Comparison of ENCODE assay signal across 13 cellular contexts in genomic region chr2:12534646-12535263, GRCh38.
DNase-seq lines count a peak whose midpoint lies in the region; ATAC-seq, FAIRE-seq and TF ChIP-seq lines count a peak whose summit lies in the region.
"Had no signal": no experiment of that assay in that cellular context is flagged by ENCODE, and none has a peak within 500 bp of the region (broad histone marks: within the 10 kb centered on the region; RNA-seq: fewer than 3 reads in every experiment).

No MANE protein-coding gene starts in this region.

- intact Hi-C loops in heart right ventricle (cut with DNase I), result no loop called here
- intact Hi-C loops in aorta (cut with DNase I), result loop anchor here (5.0 to 10.0 kb wide), 3 partner anchors 52 to 210 kb away; partner anchors contain the start of gene TRIB2 (in 1 of the 2)

- peak overlapping the region; percentile 74 for H2AFZ ChIP-seq in keratinocyte (ENCODE audit: control insufficient read depth, low read length)
- H2AFZ ChIP-seq in Karpas-422 (ENCODE audit: low read length), result no peak overlapping the region

- H3K36me3 ChIP-seq in heart right ventricle (no peaks in the 10 kb centered on the region), right atrium auricular region (no peaks in the 10 kb centered on the region), keratinocyte (ENCODE audit: control insufficient read depth in 2 of 2, extremely low read depth in 1 of 2, insufficient read depth in 2 of 2, low read length in 2 of 2) (no peaks in the 10 kb centered on the region), aorta (ENCODE audit: control insufficient read depth in 1 of 2, insufficient read depth in 2 of 2, low read length in 1 of 2) (no peaks in the 10 kb centered on the region), Karpas-422 (ENCODE audit: insufficient read depth, low read length) (no peaks in the 10 kb centered on the region)
- H3K36me3 ChIP-seq: BLaER1 treated with 17β-estradiol and CSF1 and Interleukin-3, amounts not matched to agents 10 nM and 100 nM; heart left ventricle; right lobe of liver had no signal

- H3K4me1 ChIP-seq in heart right ventricle, result peaks cover 0 to 32% (median 15%) of the 10 kb centered on the region in 9 donors
- peaks cover 0 to 17% of the 10 kb centered on the region in 2 donors for H3K4me1 ChIP-seq in right atrium auricular region
- H3K4me1 ChIP-seq in keratinocyte (ENCODE audit: control insufficient read depth, extremely low read depth, insufficient read depth, low read length), result peaks cover 24% of the 10 kb centered on the region
- peaks cover 6 to 11% of the 10 kb centered on the region in 2 donors for H3K4me1 ChIP-seq in aorta (ENCODE audit: control insufficient read depth in 1 of 2, insufficient read depth in 2 of 2, low read length in 2 of 2)
- H3K4me1 ChIP-seq in Karpas-422 (ENCODE audit: low read length), result no peaks in the 10 kb centered on the region
- H3K4me1 ChIP-seq: BLaER1 treated with 17β-estradiol and CSF1 and Interleukin-3, amounts not matched to agents 10 nM and 100 nM; right lobe of liver had no signal

- peak overlapping the region; percentile 22 for H3K9ac ChIP-seq in keratinocyte (ENCODE audit: control insufficient read depth, extremely low read depth, insufficient read depth, low read length)
- H3K9ac ChIP-seq in Karpas-422 (ENCODE audit: low read length), result no peak overlapping the region
- H3K9ac ChIP-seq: BLaER1 treated with 17β-estradiol and CSF1 and Interleukin-3, amounts not matched to agents 10 nM and 100 nM had no signal

- H3K27me3 ChIP-seq in heart right ventricle (no peaks in the 10 kb centered on the region), right atrium auricular region (no peaks in the 10 kb centered on the region), keratinocyte (ENCODE audit: control insufficient read depth, extremely low read depth, insufficient read depth, low read length) (no peaks in the 10 kb centered on the region), aorta (ENCODE audit: control insufficient read depth in 1 of 2, insufficient read depth in 2 of 2, low read length in 1 of 2) (no peaks in the 10 kb centered on the region), Karpas-422 (ENCODE audit: low read length) (no peaks in the 10 kb centered on the region)
- H3K27me3 ChIP-seq: BLaER1 treated with 17β-estradiol and CSF1 and Interleukin-3, amounts not matched to agents 10 nM and 100 nM; heart left ventricle; right lobe of liver had no signal

- peak in 7 of 8 donors; percentile 38 to 79 (median 69) for ATAC-seq in heart right ventricle
- peak; percentile 56 for ATAC-seq in aorta (ENCODE audit: low FRiP score)
- ATAC-seq: right lobe of liver; stimulated activated naive CD8-positive, alpha-beta T cell treated with anti-CD3 and anti-CD28 coated beads, Interleukin-15, amount 100 ng/mL, for 72 hours had no signal

- H4K20me1 ChIP-seq in keratinocyte (ENCODE audit: control insufficient read depth, extremely low read depth, insufficient read depth, low read length), result no peaks in the 10 kb centered on the region
- no peaks in the 10 kb centered on the region for H4K20me1 ChIP-seq in Karpas-422 (ENCODE audit: insufficient read depth, low read depth, low read length)
- H4K20me1 ChIP-seq: BLaER1 treated with 17β-estradiol and CSF1 and Interleukin-3, amounts not matched to agents 10 nM and 100 nM had no signal

- DNase-seq in heart right ventricle (no peak), right atrium auricular region (ENCODE audit: low spot score) (no peak), astrocyte of the hippocampus (ENCODE audit: low read depth, low spot score) (peak; percentile 89), keratinocyte (ENCODE audit: low read depth, low spot score) (peak; percentile 63), aorta (peak in 1 of 2 donors; percentile 46), DMS114 treated with DMSO at 0.1 percent for 48 hours (lab: John Stamatoyannopoulos, UW; ENCODE audit: unreplicated experiment) (no peak), HK-2 (ENCODE audit: unreplicated experiment) (no peak), Karpas-422 (no peak)
- DNase-seq: activated naive CD4-positive, alpha-beta T cell treated with anti-CD3 and anti-CD28 coated beads, Interleukin-2, amount 50 U/mL, for 16 hours; right lobe of liver; stimulated activated naive CD8-positive, alpha-beta T cell treated with anti-CD3 and anti-CD28 coated beads, Interleukin-15, amount 100 ng/mL, for 72 hours had no signal

- no peak for TF ChIP-seq CTCF in heart right ventricle (IDR thresholded peaks at IDR 0.05)
- TF ChIP-seq CTCF in right atrium auricular region (IDR thresholded peaks at IDR 0.05), result no peak
- no peak for TF ChIP-seq CTCF in keratinocyte (optimal IDR thresholded peaks at IDR 0.05 in 1 of 3, IDR thresholded peaks at IDR 0.05 in 1 of 3, conservative IDR thresholded peaks at IDR 0.05 in 1 of 3; ENCODE audit: extremely low read depth in 1 of 3, insufficient read depth in 2 of 3, low read length in 3 of 3)

- H3K9me1 ChIP-seq in keratinocyte (ENCODE audit: control insufficient read depth, extremely low read depth, insufficient read depth, low read length), result no peaks in the 10 kb centered on the region

- H3K27ac ChIP-seq in heart right ventricle (peak overlapping the region in 3 of 10 donors; percentile 22 to 36 (median 34)), right atrium auricular region (peak overlapping the region in 1 of 2 donors; percentile 23), keratinocyte (ENCODE audit: control insufficient read depth, insufficient read depth, low read length) (peak overlapping the region; percentile 40), aorta (ENCODE audit: low read depth in 1 of 2, low read length in 2 of 2) (peak overlapping the region; percentile 11 to 71), Karpas-422 (ENCODE audit: low read length) (no peak overlapping the region)
- H3K27ac ChIP-seq: BLaER1 treated with 17β-estradiol and CSF1 and Interleukin-3, amounts not matched to agents 10 nM and 100 nM; right lobe of liver had no signal

- no peak overlapping the region for H3K4me3 ChIP-seq in heart right ventricle
- H3K4me3 ChIP-seq in right atrium auricular region, result no peak overlapping the region
- H3K4me3 ChIP-seq in keratinocyte (ENCODE audit: control insufficient read depth in 2 of 3, extremely low read depth in 1 of 3, insufficient read depth in 2 of 3, low read depth in 1 of 3, low read length in 3 of 3), result peak overlapping the region in 2 of 3 experiments; percentile 49 to 51
- H3K4me3 ChIP-seq in aorta (ENCODE audit: low read length in 2 of 2), result no peak overlapping the region
- no peak overlapping the region for H3K4me3 ChIP-seq in Karpas-422 (ENCODE audit: low read length)
- H3K4me3 ChIP-seq: BLaER1 treated with 17β-estradiol and CSF1 and Interleukin-3, amounts not matched to agents 10 nM and 100 nM; heart left ventricle; right lobe of liver had no signal

- H3K4me2 ChIP-seq in keratinocyte (ENCODE audit: control insufficient read depth, extremely low read depth, insufficient read depth, low read depth, low read length) (peak overlapping the region; percentile 85), Karpas-422 (ENCODE audit: low read depth, low read length, poor library complexity, severe bottlenecking) (no peak overlapping the region)
- H3K4me2 ChIP-seq: BLaER1 treated with 17β-estradiol and CSF1 and Interleukin-3, amounts not matched to agents 10 nM and 100 nM had no signal

- FAIRE-seq in keratinocyte (lab: Jason Lieb, UNC), result no peak

- H3K9me3 ChIP-seq in heart right ventricle (no peaks in the 10 kb centered on the region), right atrium auricular region (no peaks in the 10 kb centered on the region), keratinocyte (ENCODE audit: control insufficient read depth, low read depth, low read length) (no peaks in the 10 kb centered on the region), aorta (ENCODE audit: control insufficient read depth, low read length) (no peaks in the 10 kb centered on the region), Karpas-422 (ENCODE audit: low read length) (no peaks in the 10 kb centered on the region)
- H3K9me3 ChIP-seq: BLaER1 treated with 17β-estradiol and CSF1 and Interleukin-3, amounts not matched to agents 10 nM and 100 nM; heart left ventricle; right lobe of liver had no signal

- dilution Hi-C loops in keratinocyte (cut with MboI; ENCODE audit: extremely low pct_ligation_motif_present, low sequenced_read_pairs), result no loop called here

- H3K9me2 ChIP-seq in Karpas-422 (replicated peaks; ENCODE audit: insufficient read depth, low read length), result no peaks in the 10 kb centered on the region

- H3K79me2 ChIP-seq in keratinocyte (ENCODE audit: control insufficient read depth, insufficient read depth, low read length) (no peaks in the 10 kb centered on the region), Karpas-422 (ENCODE audit: low read length) (no peaks in the 10 kb centered on the region)

- WGBS in heart right ventricle, 2 donors, result 56 to 60% methylated on average over 3 of the region's 3 CpGs
- WGBS in aorta, 2 donors, result 1 to 7% methylated on average over 3 of the region's 3 CpGs

Comparison
In these comparisons a context has a peak if more than half of its experiments do, and no peak if none do; other contexts are left out.
1. DNase-seq: peak in astrocyte of the hippocampus (single experiment) and keratinocyte (single experiment); none in heart right ventricle (0 of 2), right atrium auricular region (single experiment), DMS114 treated with DMSO at 0.1 percent for 48 hours (single experiment), HK-2 (single experiment) and Karpas-422 (single experiment).
2. H3K4me3 ChIP-seq: peak in keratinocyte (2 of 3); none in heart right ventricle (0 of 10), right atrium auricular region (0 of 2), aorta (0 of 2) and Karpas-422 (single experiment).
3. intact Hi-C loops: an anchor here in aorta (5.0 to 10.0 kb wide); none called in heart right ventricle.